In genomic region chr11:20865161-20865560, GRCh38 we compare ENCODE assay signal across 36 cellular contexts.
"Had no signal": no experiment of that assay in that cellular context is flagged by ENCODE, and none has a peak within 500 bp of the region (broad histone marks: within the 10 kb centered on the region; RNA-seq: fewer than 3 reads in every experiment).

No MANE protein-coding gene starts in this region.

- H3K27ac ChIP-seq: KMS-11 had no signal

- DNase-seq: Karpas-422, Kasumi-1, KG1, MG63, MM.1S, MV-4-11, NCI-H1048, NCI-H1092, NCI-H1092 treated with DMSO at 0.1 percent for 48 hours, NCI-H1105, NCI-H1105 treated with DMSO at 0.1 percent for 48 hours, NCI-H1417, NCI-H1417 treated with DMSO at 0.1 percent for 48 hours, NCI-H1436, NCI-H1436 treated with DMSO at 0.1 percent for 48 hours, NCI-H146, NCI-H1694, NCI-H1694 treated with DMSO at 0.1 percent for 48 hours, NCI-H187, NCI-H187 treated with DMSO at 0.1 percent for 48 hours, NCI-H1930, NCI-H2029, NCI-H2029 treated with DMSO at 0.1 percent for 48 hours, NCI-H2081, NCI-H2081 treated with DMSO at 0.1 percent for 48 hours, NCI-H2107, NCI-H2171, NCI-H2171 treated with DMSO at 0.1 percent for 48 hours, NCI-H2227 treated with DMSO at 0.1 percent for 48 hours, NCI-H226, NCI-H345, NCI-H446, NCI-H446 treated with DMSO at 0.1 percent for 48 hours, NCI-H510A, NCI-H510A treated with DMSO at 0.1 percent for 48 hours had no signal

- H3K4me3 ChIP-seq: MG63 had no signal

- H3K27me3 ChIP-seq: MG63 had no signal

- H3K36me3 ChIP-seq: MG63 had no signal

- H3K4me2 ChIP-seq: KMS-11 had no signal

- H3K9me3 ChIP-seq: MG63 had no signal
